Comparison of ENCODE assay signal across 2 cellular contexts in the genomic region with DNA sequence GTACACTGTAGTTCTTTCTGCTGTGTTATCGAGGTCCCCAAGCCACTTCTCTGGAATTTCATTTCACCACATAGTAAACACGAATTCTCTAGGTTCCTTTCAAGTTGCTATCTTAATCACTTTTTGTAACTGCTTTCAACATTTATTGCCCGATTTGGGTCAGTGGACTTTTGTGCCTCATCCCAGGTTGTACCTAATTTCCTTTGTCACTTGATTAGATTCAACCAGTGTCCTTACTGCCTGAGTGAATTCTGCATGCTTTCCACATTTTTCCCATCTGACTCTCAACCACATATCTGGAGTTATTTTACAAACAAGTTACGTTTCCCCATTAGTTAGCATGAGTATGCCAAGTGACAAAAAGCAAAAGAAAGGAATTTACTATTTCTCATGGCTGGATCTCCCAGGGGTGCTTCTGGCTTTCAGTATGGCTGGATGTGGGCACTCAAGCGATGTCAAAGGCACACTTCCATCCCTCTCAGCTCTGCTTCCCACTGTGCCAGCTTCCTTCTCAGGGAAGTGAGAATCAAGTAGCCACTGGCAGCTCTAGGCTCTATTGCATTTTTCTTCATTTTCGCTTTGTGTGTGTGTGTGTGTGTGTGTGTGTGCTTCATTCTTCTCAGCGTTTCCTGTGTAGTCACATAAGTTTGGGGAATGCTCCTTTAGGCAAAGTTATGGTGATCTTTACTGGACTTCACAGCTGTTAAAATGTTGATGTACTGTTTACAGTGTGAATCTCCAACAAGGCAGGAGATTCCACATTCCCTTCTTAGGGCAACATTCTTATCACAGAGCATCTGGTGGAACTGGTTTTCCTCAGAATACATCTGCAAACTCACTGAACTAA.
TF ChIP-seq lines count a peak whose summit lies in the region.

No MANE protein-coding gene starts in this region.

TF ChIP-seq in GM23338, 12 proteins besides CTCF, POLR2A, EP300 and RAD21 (continued from another document):
- TF ChIP-seq ZNF462 (CRISPR knock-in tag; IDR thresholded peaks at IDR 0.05) (no peak), ZNF114 (CRISPR knock-in tag; IDR thresholded peaks at IDR 0.05) (no peak), EZH2 (IDR thresholded peaks at IDR 0.05; ENCODE audit: low read depth, unreplicated experiment) (no peak), REST (IDR thresholded peaks at IDR 0.05; ENCODE audit: unreplicated experiment) (no peak), NANOG (IDR thresholded peaks at IDR 0.05; ENCODE audit: borderline replicate concordance) (no peak), CREB1 (CRISPR knock-in tag; IDR thresholded peaks at IDR 0.05; ENCODE audit: low read depth) (no peak)
- TF ChIP-seq, protein P1, sequence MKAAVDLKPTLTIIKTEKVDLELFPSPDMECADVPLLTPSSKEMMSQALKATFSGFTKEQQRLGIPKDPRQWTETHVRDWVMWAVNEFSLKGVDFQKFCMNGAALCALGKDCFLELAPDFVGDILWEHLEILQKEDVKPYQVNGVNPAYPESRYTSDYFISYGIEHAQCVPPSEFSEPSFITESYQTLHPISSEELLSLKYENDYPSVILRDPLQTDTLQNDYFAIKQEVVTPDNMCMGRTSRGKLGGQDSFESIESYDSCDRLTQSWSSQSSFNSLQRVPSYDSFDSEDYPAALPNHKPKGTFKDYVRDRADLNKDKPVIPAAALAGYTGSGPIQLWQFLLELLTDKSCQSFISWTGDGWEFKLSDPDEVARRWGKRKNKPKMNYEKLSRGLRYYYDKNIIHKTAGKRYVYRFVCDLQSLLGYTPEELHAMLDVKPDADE (IDR thresholded peaks at IDR 0.05), result no peak

TF ChIP-seq in SK-N-SH treated with all-trans-retinoic acid at 6 μM for 48 hours, 23 proteins besides CTCF, POLR2A, EP300 and RAD21 (continued from another document):
- TF ChIP-seq, protein P2, sequence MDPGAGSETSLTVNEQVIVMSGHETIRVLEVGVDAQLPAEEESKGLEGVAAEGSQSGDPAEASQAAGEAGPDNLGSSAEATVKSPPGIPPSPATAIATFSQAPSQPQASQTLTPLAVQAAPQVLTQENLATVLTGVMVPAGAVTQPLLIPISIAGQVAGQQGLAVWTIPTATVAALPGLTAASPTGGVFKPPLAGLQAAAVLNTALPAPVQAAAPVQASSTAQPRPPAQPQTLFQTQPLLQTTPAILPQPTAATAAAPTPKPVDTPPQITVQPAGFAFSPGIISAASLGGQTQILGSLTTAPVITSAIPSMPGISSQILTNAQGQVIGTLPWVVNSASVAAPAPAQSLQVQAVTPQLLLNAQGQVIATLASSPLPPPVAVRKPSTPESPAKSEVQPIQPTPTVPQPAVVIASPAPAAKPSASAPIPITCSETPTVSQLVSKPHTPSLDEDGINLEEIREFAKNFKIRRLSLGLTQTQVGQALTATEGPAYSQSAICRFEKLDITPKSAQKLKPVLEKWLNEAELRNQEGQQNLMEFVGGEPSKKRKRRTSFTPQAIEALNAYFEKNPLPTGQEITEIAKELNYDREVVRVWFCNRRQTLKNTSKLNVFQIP (CRISPR knock-in tag; IDR thresholded peaks at IDR 0.05; ENCODE audit: borderline replicate concordance, low read depth), result no peak; the same call in 1 of the 2 replicates
- no peak for TF ChIP-seq ARNTL (CRISPR knock-in tag; IDR thresholded peaks at IDR 0.05; ENCODE audit: borderline replicate concordance, low read depth)
